Comparison of ENCODE assay signal across 18 cellular contexts in the genomic region with DNA sequence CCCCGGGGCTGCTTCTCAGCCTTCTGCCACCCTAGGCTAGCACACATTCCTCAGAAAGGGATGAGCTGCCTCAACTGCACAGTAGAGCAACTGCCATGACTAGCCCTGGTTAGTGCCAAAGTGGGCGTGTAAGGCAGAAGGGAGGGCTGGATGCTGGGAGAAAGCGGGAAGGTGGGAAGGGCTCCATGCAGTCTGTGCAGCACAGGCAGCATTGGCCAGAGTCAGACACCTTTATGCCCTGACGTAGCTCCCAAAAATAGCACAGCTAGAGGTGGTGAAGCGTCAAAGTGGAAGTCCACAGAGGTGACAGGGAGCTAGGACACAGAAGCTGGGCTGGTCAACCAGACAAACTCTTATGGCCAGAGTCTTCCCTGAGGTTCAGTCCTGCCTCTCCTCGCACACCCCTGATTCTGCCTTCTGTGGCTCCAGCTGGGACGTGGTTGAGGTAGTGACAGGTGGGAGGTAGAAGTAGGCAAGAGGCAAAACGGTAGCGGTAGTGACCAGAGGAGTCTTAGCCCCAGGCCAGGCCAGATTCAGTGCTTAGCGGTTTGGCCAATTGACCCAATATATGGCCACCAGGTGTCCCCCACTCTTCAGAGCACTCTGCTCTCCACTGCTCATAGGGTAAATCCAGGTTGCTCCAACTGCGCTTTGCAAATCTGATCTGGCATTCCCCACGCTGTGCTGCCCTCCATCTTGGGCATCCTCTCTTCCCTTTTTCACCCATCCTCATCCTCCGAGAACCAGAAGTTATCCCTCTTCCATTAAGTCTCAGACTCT. TPM values are rescaled to one million over a fixed set of nuclear protein-coding genes. Genes with fewer than 3 reads are reported as not detected.
DNase-seq lines count a peak whose midpoint lies in the region; ATAC-seq and TF ChIP-seq lines count a peak whose summit lies in the region.
"Had no signal": no experiment of that assay in that cellular context is flagged by ENCODE, and none has a peak within 500 bp of the region (broad histone marks: within the 10 kb centered on the region; RNA-seq: fewer than 3 reads in every experiment).

No MANE protein-coding gene starts in this region.

- H3K9me3 ChIP-seq in right atrium auricular region: no peaks in the 10 kb centered on the region
- no peaks in the 10 kb centered on the region for H3K9me3 ChIP-seq in tibial artery
- H3K9me3 ChIP-seq: ovary, spleen, uterus had no signal

- TF ChIP-seq CTCF in brain microvascular endothelial cell (IDR thresholded peaks at IDR 0.05; ENCODE audit: low read depth, low read length, missing control alignments) (peak; percentile 4), right atrium auricular region (IDR thresholded peaks at IDR 0.05) (peak in 1 of 2 donors; percentile 34), tibial artery (IDR thresholded peaks at IDR 0.05) (peak; percentile 29 to 36)

- intact Hi-C loops in tibial artery (cut with DNase I; ENCODE audit: low total_unique reads): no loop called here

- H3K36me3 Mint-ChIP-seq in activated T-cell treated with anti-CD3 and anti-CD28 coated beads, Interleukin-2, amount 50 U/mL, for 24 hours (ENCODE audit: low read depth): no peaks in the 10 kb centered on the region

- H3K27me3 Mint-ChIP-seq in activated T-cell treated with anti-CD3 and anti-CD28 coated beads, Interleukin-2, amount 50 U/mL, for 24 hours: no peaks in the 10 kb centered on the region

- no peak overlapping the region for H3K4me3 ChIP-seq in brain microvascular endothelial cell (ENCODE audit: low read depth, low read length)
- H3K4me3 ChIP-seq in right atrium auricular region: no peak overlapping the region
- H3K4me3 ChIP-seq in tibial artery: no peak overlapping the region
- H3K4me3 ChIP-seq: hepatocyte, ovary, spleen, uterus had no signal

- H3K27me3 ChIP-seq in brain microvascular endothelial cell (replicated peaks) (no peaks in the 10 kb centered on the region), right atrium auricular region (no peaks in the 10 kb centered on the region), tibial artery (no peaks in the 10 kb centered on the region)
- H3K27me3 ChIP-seq: hepatocyte, ovary, spleen, uterus had no signal

- H3K9me3 Mint-ChIP-seq in activated T-cell treated with anti-CD3 and anti-CD28 coated beads, Interleukin-2, amount 50 U/mL, for 24 hours: no peaks in the 10 kb centered on the region

- no peak overlapping the region for H3K27ac Mint-ChIP-seq in activated T-cell treated with anti-CD3 and anti-CD28 coated beads, Interleukin-2, amount 50 U/mL, for 24 hours

- DNase-seq in NCI-H82 (lab: John Stamatoyannopoulos, UW) (peak; percentile 40), NCI-H82 treated with DMSO at 0.1 percent for 48 hours (lab: John Stamatoyannopoulos, UW; ENCODE audit: unreplicated experiment) (no peak), brain microvascular endothelial cell (no peak), right atrium auricular region (ENCODE audit: low spot score) (no peak), tibial artery (no peak)
- DNase-seq in activated T-cell treated with anti-CD3 and anti-CD28 coated beads, Interleukin-2, amount 50 U/mL, for 24 hours: no peak
- DNase-seq: ACHN; activated naive CD4-positive, alpha-beta T cell; NCI-H2081; NCI-H774; ovary; RPMI8226; spleen; stimulated activated naive CD4-positive, alpha-beta T cell treated with Interleukin-2 at 50 U/mL for 16 hours; uterus had no signal

- no peak overlapping the region for H3K4me3 Mint-ChIP-seq in activated T-cell treated with anti-CD3 and anti-CD28 coated beads, Interleukin-2, amount 50 U/mL, for 24 hours

- no peak for ATAC-seq in GM19328 (IDR thresholded peaks at IDR 0.05; ENCODE audit: unreplicated experiment)
- no peak for ATAC-seq in HG03175 (IDR thresholded peaks at IDR 0.05; ENCODE audit: unreplicated experiment)

- H3K36me3 ChIP-seq in brain microvascular endothelial cell (replicated peaks) (no peaks in the 10 kb centered on the region), right atrium auricular region (no peaks in the 10 kb centered on the region), tibial artery (no peaks in the 10 kb centered on the region)
- H3K36me3 ChIP-seq: ovary, spleen, uterus had no signal

- H3K4me1 Mint-ChIP-seq in activated T-cell treated with anti-CD3 and anti-CD28 coated beads, Interleukin-2, amount 50 U/mL, for 24 hours (ENCODE audit: low read depth): no peaks in the 10 kb centered on the region

- H3K27ac ChIP-seq in brain microvascular endothelial cell (no peak overlapping the region), right atrium auricular region (peak overlapping the region; percentile 57 to 73), tibial artery (no peak overlapping the region)
- H3K27ac ChIP-seq: hepatocyte, ovary, spleen, uterus had no signal

- in situ Hi-C loops in brain microvascular endothelial cell (cut with HindIII; ENCODE audit: low pct_ligation_motif_present, low sequenced_read_pairs): no loop called here

- H3K4me1 ChIP-seq in right atrium auricular region: peaks cover 0 to 21% of the 10 kb centered on the region in 2 donors
- H3K4me1 ChIP-seq in tibial artery: no peaks in the 10 kb centered on the region
- H3K4me1 ChIP-seq: spleen, uterus had no signal

RNA-seq across cellular contexts. Expression of a gene that starts 45.6 kb away (rescaled TPM):
- total RNA-seq in right atrium auricular region: 1 to 10 TPM; 6.1 to 8.8 TPM

Comparison
In these comparisons a context has a peak if more than half of its experiments do, and no peak if none do; other contexts are left out.
1. H3K27ac ChIP-seq: peak in right atrium auricular region (2 of 2); none in brain microvascular endothelial cell (single experiment) and tibial artery (0 of 2).